Comparison of ENCODE assay signal across 20 cellular contexts in the genomic region with DNA sequence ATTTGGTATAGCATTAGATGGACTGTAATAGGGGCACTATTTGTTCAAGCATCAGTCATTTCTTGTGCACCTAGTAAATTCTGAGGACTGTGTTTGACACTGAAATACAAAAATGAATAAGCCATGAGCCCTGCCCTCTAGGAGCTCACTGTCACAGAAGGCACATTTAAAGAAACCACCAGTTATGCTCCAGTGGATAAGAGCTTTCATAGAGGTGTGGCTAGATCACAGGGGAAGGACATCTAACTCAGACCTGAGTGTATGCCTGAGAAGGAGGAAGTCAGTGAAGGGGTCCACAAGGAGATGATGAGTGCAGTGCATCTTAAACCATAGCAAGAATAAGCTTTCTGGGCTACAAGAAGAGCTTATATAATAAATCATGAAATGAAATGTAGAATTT. TPM values are rescaled to one million over a fixed set of nuclear protein-coding genes. Genes with fewer than 3 reads are reported as not detected.
DNase-seq lines count a peak whose midpoint lies in the region; ATAC-seq and TF ChIP-seq lines count a peak whose summit lies in the region.
"Had no signal": no experiment of that assay in that cellular context is flagged by ENCODE, and none has a peak within 500 bp of the region (broad histone marks: within the 10 kb centered on the region; RNA-seq: fewer than 3 reads in every experiment).

No MANE protein-coding gene starts in this region.

- no peak overlapping the region for H3K27ac Mint-ChIP-seq in CD8-positive, alpha-beta memory T cell
- H3K27ac Mint-ChIP-seq: activated CD8-positive, alpha-beta T cell treated with anti-CD3 and anti-CD28 coated beads for 36 hours had no signal

- POLR2A ChIA-PET in CD8-positive, alpha-beta memory T cell (lab: Charles Lee): no interaction called here

- no peaks in the 10 kb centered on the region for H3K36me3 ChIP-seq in CD8-positive, alpha-beta memory T cell (ENCODE audit: insufficient read depth, low read length)
- H3K36me3 ChIP-seq: lower lobe of right lung, sigmoid colon had no signal

- no peaks in the 10 kb centered on the region for H3K9me3 Mint-ChIP-seq in CD8-positive, alpha-beta memory T cell
- H3K9me3 Mint-ChIP-seq: activated CD8-positive, alpha-beta T cell treated with anti-CD3 and anti-CD28 coated beads for 36 hours had no signal

- no peak for TF ChIP-seq POLR2A in GM18505 (IDR thresholded peaks at IDR 0.05; ENCODE audit: borderline replicate concordance, extremely low read depth, insufficient read depth, insufficient read length)

- H3K27me3 Mint-ChIP-seq in CD8-positive, alpha-beta memory T cell: no peaks in the 10 kb centered on the region
- H3K27me3 Mint-ChIP-seq: activated CD8-positive, alpha-beta T cell treated with anti-CD3 and anti-CD28 coated beads for 36 hours had no signal

- no peak overlapping the region for H3K4me3 ChIP-seq in CD8-positive, alpha-beta memory T cell (ENCODE audit: low read length)
- H3K4me3 ChIP-seq: dorsolateral prefrontal cortex, lower lobe of right lung, sigmoid colon had no signal

- no peaks in the 10 kb centered on the region for H3K36me3 Mint-ChIP-seq in CD8-positive, alpha-beta memory T cell

- H3K4me1 Mint-ChIP-seq in CD8-positive, alpha-beta memory T cell: no peaks in the 10 kb centered on the region

- no peaks in the 10 kb centered on the region for H3K27me3 ChIP-seq in CD8-positive, alpha-beta memory T cell (ENCODE audit: insufficient read depth, low read length, poor library complexity, severe bottlenecking)
- H3K27me3 ChIP-seq: sigmoid colon had no signal

- no peak overlapping the region for H3K4me3 Mint-ChIP-seq in CD8-positive, alpha-beta memory T cell
- H3K4me3 Mint-ChIP-seq: activated CD8-positive, alpha-beta T cell treated with anti-CD3 and anti-CD28 coated beads for 36 hours had no signal

- CTCF ChIA-PET in CD8-positive, alpha-beta memory T cell (lab: Charles Lee): no interaction called here

- ATAC-seq in GM18505 (IDR thresholded peaks at IDR 0.05; ENCODE audit: unreplicated experiment) (peak; percentile 97), GM19452 (IDR thresholded peaks at IDR 0.05; ENCODE audit: unreplicated experiment) (peak; percentile 80), HG02798 (IDR thresholded peaks at IDR 0.05; ENCODE audit: poor library complexity, unreplicated experiment) (peak; percentile 53), HG03565 (IDR thresholded peaks at IDR 0.05; ENCODE audit: unreplicated experiment) (peak; percentile 76)
- ATAC-seq: activated CD8-positive, alpha-beta T cell treated with anti-CD3 and anti-CD28 coated beads for 36 hours; lower lobe of right lung; Right ventricle myocardium inferior had no signal

- H3K4me1 ChIP-seq in CD8-positive, alpha-beta memory T cell (ENCODE audit: insufficient read depth, low read length): no peaks in the 10 kb centered on the region
- H3K4me1 ChIP-seq: lower lobe of right lung had no signal

- no peaks in the 10 kb centered on the region for H3K9me3 ChIP-seq in CD8-positive, alpha-beta memory T cell (ENCODE audit: low read length)
- H3K9me3 ChIP-seq: lower lobe of right lung, sigmoid colon had no signal

- DNase-seq in OCI-M1 (lab: John Stamatoyannopoulos, UW): no peak
- no peak for DNase-seq in NCI-H2196 (lab: John Stamatoyannopoulos, UW; ENCODE audit: unreplicated experiment)
- no peak for DNase-seq in iPS-NIHi11 (ENCODE audit: low spot score)
- DNase-seq in CD8-positive, alpha-beta memory T cell: no peak
- DNase-seq: activated CD8-positive, alpha-beta T cell treated with anti-CD3 and anti-CD28 coated beads for 36 hours; activated effector memory CD4-positive, alpha-beta T cell treated with Interleukin-2 at 50 U/mL for 16 hours; dorsolateral prefrontal cortex; KG1; lower lobe of right lung; NCI-H1417 treated with DMSO at 0.1 percent for 48 hours; NCI-H524 treated with DMSO at 0.1 percent for 48 hours; sigmoid colon; stimulated activated CD4-positive, alpha-beta T cell treated with anti-CD3 and anti-CD28 coated beads, Interleukin-4, amount 100 ng/mL, for 24 hours; stimulated activated naive CD4-positive, alpha-beta T cell had no signal

- H3K27ac ChIP-seq in CD8-positive, alpha-beta memory T cell (ENCODE audit: low read depth, low read length): no peak overlapping the region
- H3K27ac ChIP-seq: dorsolateral prefrontal cortex, lower lobe of right lung had no signal

RNA-seq across cellular contexts. Expression of a gene that starts 40.1 kb away (rescaled TPM):
- not detected for total RNA-seq in CD8-positive, alpha-beta memory T cell
- polyA plus RNA-seq in CD8-positive, alpha-beta memory T cell: not detected
- total RNA-seq: activated CD8-positive, alpha-beta T cell treated with anti-CD3 and anti-CD28 coated beads for 36 hours; H1 had no signal
